13 cellular contexts compared by ENCODE assay signal in the genomic region with DNA sequence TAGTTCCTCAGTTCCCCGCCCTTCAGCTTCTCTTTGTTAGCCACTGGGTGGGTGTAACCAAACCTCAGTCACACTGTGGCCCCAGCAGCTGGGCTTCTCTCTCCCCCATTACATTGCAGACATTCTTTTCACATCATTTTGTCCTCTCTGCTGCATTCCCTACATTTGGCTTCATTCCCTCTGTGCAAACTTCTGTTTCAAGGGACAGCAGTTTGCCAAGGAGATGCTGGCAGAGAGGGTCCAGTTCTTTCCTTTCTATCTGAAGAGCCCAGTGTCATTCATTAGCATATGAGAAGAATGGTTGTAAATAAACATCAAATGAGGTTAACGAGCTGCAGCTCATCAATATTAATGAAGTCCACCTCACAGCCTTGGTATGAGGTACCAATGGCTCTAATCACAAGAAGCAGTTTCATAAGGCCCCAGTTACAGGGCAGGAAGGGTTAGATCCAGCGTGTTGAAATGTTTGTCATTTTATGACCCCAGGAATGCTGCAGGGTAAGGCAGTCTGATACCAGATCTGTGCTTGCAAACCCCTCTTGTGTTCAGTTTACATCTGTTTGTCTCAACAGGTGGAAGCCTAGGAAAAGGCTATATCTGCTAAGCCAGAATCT.
A peak's percentile ranks its signal among the peaks of the same experiment; 100 is the strongest.
DNase-seq lines count a peak whose midpoint lies in the region; TF ChIP-seq lines count a peak whose summit lies in the region.
"Had no signal": no experiment of that assay in that cellular context is flagged by ENCODE, and none has a peak within 500 bp of the region (broad histone marks: within the 10 kb centered on the region; RNA-seq: fewer than 3 reads in every experiment).

No MANE protein-coding gene starts in this region.

- H3K27me3 Mint-ChIP-seq in neural crest cell (ENCODE audit: low read depth), result no peaks in the 10 kb centered on the region
- H3K27me3 Mint-ChIP-seq: activated naive CD8-positive, alpha-beta T cell treated with anti-CD3 and anti-CD28 coated beads, Interleukin-2, amount 10 ng/mL, durations not matched to agents 7 days and 5 days; CD4-positive, CD25-positive, alpha-beta regulatory T cell had no signal

- peaks cover 3% of the 10 kb centered on the region for H3K4me1 ChIP-seq in NT2/D1 (ENCODE audit: insufficient read depth, insufficient read length)

- no peaks in the 10 kb centered on the region for H3K36me3 ChIP-seq in NT2/D1 (ENCODE audit: insufficient read depth, insufficient read length, low read length)

- H3K9ac ChIP-seq in NT2/D1 (ENCODE audit: insufficient read length, low read depth), result no peak overlapping the region

- no peaks in the 10 kb centered on the region for H3K36me3 Mint-ChIP-seq in neural crest cell (ENCODE audit: low read depth)
- H3K36me3 Mint-ChIP-seq: activated naive CD8-positive, alpha-beta T cell treated with anti-CD3 and anti-CD28 coated beads, Interleukin-2, amount 10 ng/mL, durations not matched to agents 7 days and 5 days had no signal

- no peak overlapping the region for H3K4me3 ChIP-seq in NT2/D1 (ENCODE audit: insufficient read length, low read depth)

- H3K9me3 Mint-ChIP-seq in neural crest cell, result no peaks in the 10 kb centered on the region
- H3K9me3 Mint-ChIP-seq: activated naive CD8-positive, alpha-beta T cell treated with anti-CD3 and anti-CD28 coated beads, Interleukin-2, amount 10 ng/mL, durations not matched to agents 7 days and 5 days; CD4-positive, CD25-positive, alpha-beta regulatory T cell had no signal

- peak; percentile 47 for DNase-seq in Caki2 (ENCODE audit: low read depth)
- peak; percentile 56 for DNase-seq in NT2/D1 (ENCODE audit: low read depth, low spot score)
- peak; percentile 58 for DNase-seq in fibroblast of peridontal ligament (ENCODE audit: extremely low read depth)
- no peak for DNase-seq in neural crest cell (ENCODE audit: low read depth, low spot score)
- DNase-seq in DMS79 (lab: John Stamatoyannopoulos, UW), result no peak
- no peak for DNase-seq in DMS53 treated with DMSO at 0.1 percent for 48 hours (lab: John Stamatoyannopoulos, UW; ENCODE audit: unreplicated experiment)
- no peak for DNase-seq in KBM-7
- DNase-seq in COR-L47 (lab: John Stamatoyannopoulos, UW), result no peak
- DNase-seq: activated CD4-positive, alpha-beta T cell treated with anti-CD3 and anti-CD28 coated beads, Interleukin-2, amount 50 U/mL, for 48 hours; activated naive CD8-positive, alpha-beta T cell treated with anti-CD3 and anti-CD28 coated beads, Interleukin-2, amount 10 ng/mL, durations not matched to agents 7 days and 5 days; CD4-positive, CD25-positive, alpha-beta regulatory T cell; kidney; NCI-H524 treated with DMSO at 0.1 percent for 48 hours had no signal

- no peaks in the 10 kb centered on the region for H3K9me3 ChIP-seq in NT2/D1 (ENCODE audit: insufficient read depth, low read length)

- H3K27ac Mint-ChIP-seq in neural crest cell (ENCODE audit: unreplicated experiment), result peak overlapping the region; percentile 84
- H3K27ac Mint-ChIP-seq: activated naive CD8-positive, alpha-beta T cell treated with anti-CD3 and anti-CD28 coated beads, Interleukin-2, amount 10 ng/mL, durations not matched to agents 7 days and 5 days; CD4-positive, CD25-positive, alpha-beta regulatory T cell had no signal

- no peak for TF ChIP-seq CTCF in neural crest cell (conservative IDR thresholded peaks at IDR 0.05)

- in situ Hi-C loops in Caki2 (cut with HindIII; ENCODE audit: low pct_unique_long_range_greater_than_20kb, low sequenced_read_pairs), result no loop called here
- in situ Hi-C loops in KBM-7 (cut with MboI; ENCODE audit: low pct_unique_long_range_greater_than_20kb, low sequenced_read_pairs), result no loop called here

- peak overlapping the region; percentile 13 for H3K4me3 Mint-ChIP-seq in neural crest cell
- H3K4me3 Mint-ChIP-seq: activated naive CD8-positive, alpha-beta T cell treated with anti-CD3 and anti-CD28 coated beads, Interleukin-2, amount 10 ng/mL, durations not matched to agents 7 days and 5 days; CD4-positive, CD25-positive, alpha-beta regulatory T cell had no signal

- no peaks in the 10 kb centered on the region for H3K27me3 ChIP-seq in NT2/D1 (ENCODE audit: insufficient read depth, insufficient read length)

- H3K4me1 Mint-ChIP-seq in neural crest cell, result peaks cover 64% of the 10 kb centered on the region

Comparison
In these comparisons a context has a peak if more than half of its experiments do, and no peak if none do; other contexts are left out.
1. DNase-seq: peak in Caki2 (single experiment), NT2/D1 (single experiment) and fibroblast of peridontal ligament (single experiment); none in neural crest cell (single experiment), DMS79 (single experiment), DMS53 treated with DMSO at 0.1 percent for 48 hours (single experiment), KBM-7 (single experiment) and COR-L47 (single experiment).